Comparison of ENCODE assay signal across 11 cellular contexts in the genomic region with DNA sequence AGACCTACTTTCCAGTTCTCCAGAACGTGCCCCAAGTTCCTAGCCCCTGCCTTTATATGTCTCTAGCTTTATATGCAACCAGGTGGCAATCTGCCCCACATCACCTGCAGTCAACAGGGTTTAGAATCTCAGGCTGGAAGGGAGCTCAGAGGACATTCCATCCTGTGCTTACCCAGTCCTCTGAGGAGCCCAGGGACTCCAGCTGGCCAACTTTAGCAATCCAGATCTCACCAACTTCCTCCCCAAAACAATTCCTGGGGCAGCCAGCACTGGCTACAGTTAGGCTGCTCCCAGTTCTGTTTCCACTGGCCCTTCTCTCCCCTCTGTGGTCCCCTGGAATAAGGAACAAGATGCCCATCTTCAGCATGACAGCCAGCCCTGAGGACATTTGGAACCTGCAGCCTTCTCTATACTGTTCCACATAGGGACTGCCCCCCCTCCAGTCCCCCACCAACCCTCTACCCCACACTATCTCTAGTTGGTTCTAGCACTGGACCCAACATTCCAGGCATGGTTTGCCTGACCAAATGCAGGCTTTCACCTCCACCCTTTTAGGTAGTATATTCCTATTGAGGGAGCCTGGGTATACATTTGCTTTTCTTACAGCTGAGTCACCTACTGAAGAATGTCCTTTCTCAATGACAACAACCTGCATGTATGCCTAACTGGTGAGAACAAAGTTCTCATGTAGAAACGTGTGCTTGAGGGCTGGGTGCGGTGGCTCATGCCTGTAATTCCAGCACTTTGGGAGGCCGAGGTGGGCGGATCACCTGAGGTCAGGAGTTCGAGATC. TPM values are rescaled to one million over a fixed set of nuclear protein-coding genes. Genes with fewer than 3 reads are reported as not detected.
DNase-seq lines count a peak whose midpoint lies in the region; ATAC-seq and TF ChIP-seq lines count a peak whose summit lies in the region.
"Had no signal": no experiment of that assay in that cellular context is flagged by ENCODE, and none has a peak within 500 bp of the region (broad histone marks: within the 10 kb centered on the region; RNA-seq: fewer than 3 reads in every experiment).

No MANE protein-coding gene starts in this region.

- H4K20me1 ChIP-seq in HCT116 (ENCODE audit: insufficient read depth) = no peaks in the 10 kb centered on the region; the same call in 1 of the 2 replicates

- peaks cover 24% of the 10 kb centered on the region for H3K36me3 Mint-ChIP-seq in memory B cell

- H3K79me2 ChIP-seq in HCT116 (ENCODE audit: insufficient read depth, low read length) = peaks cover 43% of the 10 kb centered on the region

- H3K9me3 Mint-ChIP-seq in memory B cell = no peaks in the 10 kb centered on the region

- TF ChIP-seq POLR2A in HCT116 (IDR thresholded peaks at IDR 0.05; ENCODE audit: borderline replicate concordance, extremely low read depth, insufficient read depth, insufficient read length) = no peak

- no peak for TF ChIP-seq RAD21 in HCT116 (IDR thresholded peaks at IDR 0.05; ENCODE audit: low read depth)

- peak overlapping the region; percentile 24; the same call in 1 of the 2 replicates for H3K27ac ChIP-seq in HCT116 (ENCODE audit: low read depth, low read length)

- no peak for TF ChIP-seq CTCF in HCT116 (IDR thresholded peaks at IDR 0.05 in 2 of 3, conservative IDR thresholded peaks at IDR 0.05 in 1 of 3; ENCODE audit: borderline replicate concordance in 1 of 3, insufficient read depth in 1 of 3, low read depth in 2 of 3, low read length in 2 of 3)

- H3K9me3 ChIP-seq in HCT116 (ENCODE audit: control insufficient read depth in 1 of 2, insufficient read depth in 1 of 2, low read depth in 1 of 2, low read length in 2 of 2) = no peaks in the 10 kb centered on the region

- H3K4me2 ChIP-seq in HCT116 (ENCODE audit: low read length) = peak overlapping the region; percentile 55

- no peaks in the 10 kb centered on the region for H3K27me3 ChIP-seq in HCT116 (ENCODE audit: insufficient read depth, low read length)

- peaks cover 67% of the 10 kb centered on the region for H3K4me1 Mint-ChIP-seq in memory B cell

- intact Hi-C loops in HCT116 (cut with micrococcal nuclease) = no loop called here

- no TSS peak for BruUV-seq in HCT116 (replicated peaks; lab: Mats Ljungman, UMichigan)

- no peaks in the 10 kb centered on the region for H3K9me2 ChIP-seq in HCT116 (ENCODE audit: insufficient read depth)

- H3K4me3 ChIP-seq in HCT116 (replicated peaks in 1 of 2; ENCODE audit: low read depth in 1 of 2, low read length in 2 of 2) = peak overlapping the region in 1 of 2 experiments; percentile 4; a peak in 1 of 4 replicates

- CTCF ChIA-PET in HCT116 (lab: Charles Lee) = no interaction called here

- peak overlapping the region; percentile 62 for H3K27ac Mint-ChIP-seq in memory B cell

- H2AFZ ChIP-seq in HCT116 (ENCODE audit: low read depth, low read length, poor library complexity, severe bottlenecking) = no peak overlapping the region

- RAD21 ChIA-PET in HCT116 (lab: Charles Lee; ENCODE audit: low non-redundant PET in 1 of 2, low total read pairs in 2 of 2, uncharacterized antibody in 2 of 2, unreplicated experiment in 2 of 2) = no interaction called here

- peak overlapping the region; percentile 7; the same call in 1 of the 2 replicates for H3K9ac ChIP-seq in HCT116 (ENCODE audit: low read length)

- peaks cover 23 to 57% of the 10 kb centered on the region in 2 experiments for H3K4me1 ChIP-seq in HCT116 (ENCODE audit: control insufficient read depth in 1 of 2, insufficient read depth in 2 of 2, low read length in 2 of 2)

- POLR2A ChIA-PET in HCT116 (lab: Charles Lee) = interaction anchor here (0.7 to 1.2 kb wide), 2 partner anchors 9 to 290 kb away, joined by 4 read pairs; a partner anchor contains a TSS

- peak; percentile 64 for ATAC-seq in HCT116
- no peak for ATAC-seq in memory B cell (ENCODE audit: low read depth)
- no peak for ATAC-seq in HG03342 (IDR thresholded peaks at IDR 0.05; ENCODE audit: unreplicated experiment)
- ATAC-seq in HG03135 (IDR thresholded peaks at IDR 0.05; ENCODE audit: unreplicated experiment) = no peak
- ATAC-seq in activated CD4-positive, CD25-positive, alpha-beta regulatory T cell treated with anti-CD3 and anti-CD28 coated beads, Interleukin-2, amount 50 U/mL, for 24 hours = no peak
- ATAC-seq in HG03520 (IDR thresholded peaks at IDR 0.05; ENCODE audit: unreplicated experiment) = no peak

- no peak overlapping the region for H3K4me3 Mint-ChIP-seq in memory B cell

- DNase-seq in A172 (ENCODE audit: low spot score) (peak; percentile 94), HCT116 (ENCODE audit: low read depth, low spot score) (no peak), astrocyte of the hippocampus (ENCODE audit: low read depth, low spot score) (peak; percentile 88), memory B cell (ENCODE audit: low spot score in 2 of 2) (no peak)
- DNase-seq: activated CD4-positive, alpha-beta T cell treated with anti-CD3 and anti-CD28 coated beads for 4 hours; DND-41; NCI-H510A had no signal

- H3K36me3 ChIP-seq in HCT116 (ENCODE audit: control insufficient read depth in 1 of 2, insufficient read depth in 2 of 2, low read length in 2 of 2) = no peaks in the 10 kb centered on the region

- H3K27me3 Mint-ChIP-seq in memory B cell = no peaks in the 10 kb centered on the region

TF ChIP-seq in HCT116, 20 proteins besides CTCF, POLR2A, EP300 and RAD21:
- no peak for TF ChIP-seq SIN3A (IDR thresholded peaks at IDR 0.05; ENCODE audit: low read depth)
- no peak for TF ChIP-seq ELF1 (IDR thresholded peaks at IDR 0.05; ENCODE audit: borderline replicate concordance, low read depth)
- TF ChIP-seq, protein P1, sequence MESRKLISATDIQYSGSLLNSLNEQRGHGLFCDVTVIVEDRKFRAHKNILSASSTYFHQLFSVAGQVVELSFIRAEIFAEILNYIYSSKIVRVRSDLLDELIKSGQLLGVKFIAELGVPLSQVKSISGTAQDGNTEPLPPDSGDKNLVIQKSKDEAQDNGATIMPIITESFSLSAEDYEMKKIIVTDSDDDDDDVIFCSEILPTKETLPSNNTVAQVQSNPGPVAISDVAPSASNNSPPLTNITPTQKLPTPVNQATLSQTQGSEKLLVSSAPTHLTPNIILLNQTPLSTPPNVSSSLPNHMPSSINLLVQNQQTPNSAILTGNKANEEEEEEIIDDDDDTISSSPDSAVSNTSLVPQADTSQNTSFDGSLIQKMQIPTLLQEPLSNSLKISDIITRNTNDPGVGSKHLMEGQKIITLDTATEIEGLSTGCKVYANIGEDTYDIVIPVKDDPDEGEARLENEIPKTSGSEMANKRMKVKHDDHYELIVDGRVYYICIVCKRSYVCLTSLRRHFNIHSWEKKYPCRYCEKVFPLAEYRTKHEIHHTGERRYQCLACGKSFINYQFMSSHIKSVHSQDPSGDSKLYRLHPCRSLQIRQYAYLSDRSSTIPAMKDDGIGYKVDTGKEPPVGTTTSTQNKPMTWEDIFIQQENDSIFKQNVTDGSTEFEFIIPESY (IDR thresholded peaks at IDR 0.05; ENCODE audit: extremely low read depth, insufficient replicate concordance, low read length) = no peak

RNA-seq across cellular contexts. Expression of a gene that starts 8.4 kb away (rescaled TPM):
- total RNA-seq in A172 (2014; rRNA removed; shearing (Covaris generic)) = 125 and 132 TPM in 2 replicates
- total RNA-seq in HCT116 (2021; ENCODE audit: unreplicated experiment) = 46.0 TPM
- 58.7 and 63.9 TPM in 2 replicates for polyA plus RNA-seq in HCT116 (2012)

RNA-seq across cellular contexts. Expression of a gene that starts 52.0 kb away (rescaled TPM):
- not detected in 2 replicates for total RNA-seq in A172 (2014; rRNA removed; shearing (Covaris generic))
- 0.96 TPM for total RNA-seq in HCT116 (2021; ENCODE audit: unreplicated experiment)
- polyA plus RNA-seq in HCT116 (2012) = 0.10 and 0.55 TPM in 2 replicates

Comparison
In these comparisons a context has a peak if more than half of its experiments do, and no peak if none do; other contexts are left out.
1. DNase-seq: peak in A172 (single experiment) and astrocyte of the hippocampus (single experiment); none in HCT116 (single experiment) and memory B cell (0 of 2).